8 cellular contexts compared by ENCODE assay signal in genomic region chr19:18612772-18613588, GRCh38. TPM values are rescaled to one million over a fixed set of nuclear protein-coding genes. Genes with fewer than 3 reads are reported as not detected.
A peak's percentile ranks its signal among the peaks of the same experiment; 100 is the strongest.
DNase-seq lines count a peak whose midpoint lies in the region; ATAC-seq and TF ChIP-seq lines count a peak whose summit lies in the region.

Gene TMEM59L (plus strand): TSS chr19:18612870. CDS start chr19:18612959, 89 bp downstream.

- H3K27ac ChIP-seq in SK-N-SH (ENCODE audit: low read depth in 2 of 2, low read length in 1 of 2) (peak within 1 kb of the TSS in 1 of 2 experiments; percentile 28; a peak in 1 of 4 replicates), upper lobe of left lung (no peak within 1 kb of the TSS)

- intact Hi-C loops in mucosa of descending colon (cut with DNase I, micrococcal nuclease): no loop called here

- DNase-seq in GM03348 (ENCODE audit: low spot score) (peak; percentile 53), SK-N-SH (peak; percentile 95), mucosa of descending colon (no peak), upper lobe of left lung (peak in 1 of 2 donors; percentile 89), RKO (ENCODE audit: low spot score) (no peak), HuH-7.5 (ENCODE audit: low spot score) (no peak)
- DNase-seq in central memory CD4-positive, alpha-beta T cell: peak; percentile 55

- H3K36me3 ChIP-seq in SK-N-SH (replicated peaks in 1 of 2; ENCODE audit: control insufficient read depth in 1 of 2, insufficient read depth in 2 of 2, low read length in 1 of 2) (no peaks in the 10 kb centered on the region), mucosa of descending colon (ENCODE audit: low read depth) (no peaks in the 10 kb centered on the region), upper lobe of left lung (no peaks in the 10 kb centered on the region)

- no peak for TF ChIP-seq POLR2A in upper lobe of left lung (IDR thresholded peaks at IDR 0.05)

- 29% methylated on average over 9 of the region's 70 CpGs for WGBS in SK-N-SH (ENCODE audit: low lambda C conversion rate)
- WGBS in upper lobe of left lung, 2 donors: 1 to 30% methylated on average over 4 to 16 of the region's 70 CpGs

- H3K79me2 ChIP-seq in SK-N-SH (ENCODE audit: insufficient read depth): no peaks in the 10 kb centered on the region

- H3K27me3 ChIP-seq in SK-N-SH (ENCODE audit: insufficient read depth) (peaks cover 44% of the 10 kb centered on the region), upper lobe of left lung (peaks cover 2 to 53% (median 35%) of the 10 kb centered on the region in 4 donors)

- H3F3A ChIP-seq in SK-N-SH (replicated peaks; ENCODE audit: insufficient read depth): peaks cover 18% of the 10 kb centered on the region

- peak within 1 kb of the TSS; percentile 99 for H3K4me2 ChIP-seq in SK-N-SH

- POLR2A ChIA-PET in SK-N-SH (lab: Yijun Ruan, JAX): interaction anchor here (1.0 to 1.9 kb wide), 2 partner anchors 11 to 23 kb away, joined by 3 to 9 read pairs; no protein-coding TSS in a partner anchor

- peak within 1 kb of the TSS; percentile 74 for H2AFZ ChIP-seq in SK-N-SH (ENCODE audit: low read depth)

- H3K4me1 ChIP-seq in SK-N-SH (ENCODE audit: control insufficient read depth in 1 of 2, insufficient read depth in 2 of 2, low read depth in 1 of 2, low read length in 1 of 2): peaks cover 15 to 19% of the 10 kb centered on the region in 2 experiments; a peak in 2 of 4 replicates
- H3K4me1 ChIP-seq in mucosa of descending colon (ENCODE audit: low read depth): peaks cover 22% of the 10 kb centered on the region
- H3K4me1 ChIP-seq in upper lobe of left lung: peaks cover 30 to 43% (median 36%) of the 10 kb centered on the region in 4 donors

- ATAC-seq in mucosa of descending colon (peak; percentile 17), upper lobe of left lung (ENCODE audit: low FRiP score in 2 of 2) (peak in 1 of 2 donors; percentile 41), GM18502 (IDR thresholded peaks at IDR 0.05; ENCODE audit: poor library complexity, unreplicated experiment) (no peak)

- peak within 1 kb of the TSS; percentile 45; the same call in 1 of the 2 replicates for H3K9ac ChIP-seq in SK-N-SH

- H3K4me3 ChIP-seq in SK-N-SH (ENCODE audit: low read depth in 2 of 2, low read length in 1 of 2) (peak within 1 kb of the TSS; percentile 73 to 78), mucosa of descending colon (no peak within 1 kb of the TSS), upper lobe of left lung (peak within 1 kb of the TSS; percentile 19 to 48 (median 36))

- TF ChIP-seq RAD21 in SK-N-SH (IDR thresholded peaks at IDR 0.05; ENCODE audit: low read length): no peak

- no peaks in the 10 kb centered on the region for H3K9me2 ChIP-seq in SK-N-SH

- no peak for TF ChIP-seq EP300 in SK-N-SH (IDR thresholded peaks at IDR 0.05; ENCODE audit: borderline replicate concordance in 1 of 2, low read depth in 1 of 2, low read length in 1 of 2)
- no peak for TF ChIP-seq EP300 in upper lobe of left lung (IDR thresholded peaks at IDR 0.05)

- H3K9me3 ChIP-seq in SK-N-SH (no peaks in the 10 kb centered on the region), mucosa of descending colon (no peaks in the 10 kb centered on the region), upper lobe of left lung (no peaks in the 10 kb centered on the region)

- no peaks in the 10 kb centered on the region for H4K20me1 ChIP-seq in SK-N-SH (ENCODE audit: insufficient read depth)

- TF ChIP-seq CTCF in SK-N-SH (IDR thresholded peaks at IDR 0.05): no peak
- no peak for TF ChIP-seq CTCF in mucosa of descending colon (IDR thresholded peaks at IDR 0.05)
- TF ChIP-seq CTCF in upper lobe of left lung (IDR thresholded peaks at IDR 0.05): no peak

- CTCF ChIA-PET in SK-N-SH (lab: Yijun Ruan, JAX): interaction anchor here (0.6 to 2.2 kb wide), 12 partner anchors 10 to 562 kb away, joined by 3 to 13 read pairs (median 4); partner anchors contain the start of gene REX1BD

TF ChIP-seq in SK-N-SH, 30 proteins besides CTCF, POLR2A, EP300 and RAD21:
- no peak for TF ChIP-seq TEAD4 (IDR thresholded peaks at IDR 0.05; ENCODE audit: borderline replicate concordance, insufficient read depth)
- no peak for TF ChIP-seq FOXM1 (IDR thresholded peaks at IDR 0.05; ENCODE audit: low read depth)
- TF ChIP-seq, protein P1, sequence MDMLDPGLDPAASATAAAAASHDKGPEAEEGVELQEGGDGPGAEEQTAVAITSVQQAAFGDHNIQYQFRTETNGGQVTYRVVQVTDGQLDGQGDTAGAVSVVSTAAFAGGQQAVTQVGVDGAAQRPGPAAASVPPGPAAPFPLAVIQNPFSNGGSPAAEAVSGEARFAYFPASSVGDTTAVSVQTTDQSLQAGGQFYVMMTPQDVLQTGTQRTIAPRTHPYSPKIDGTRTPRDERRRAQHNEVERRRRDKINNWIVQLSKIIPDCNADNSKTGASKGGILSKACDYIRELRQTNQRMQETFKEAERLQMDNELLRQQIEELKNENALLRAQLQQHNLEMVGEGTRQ (IDR thresholded peaks at IDR 0.05; ENCODE audit: borderline replicate concordance, low read depth, low read length): no peak
- no peak for TF ChIP-seq GABPA (IDR thresholded peaks at IDR 0.05; ENCODE audit: low read depth)
- no peak for TF ChIP-seq FOSL2 (IDR thresholded peaks at IDR 0.05; ENCODE audit: borderline replicate concordance, low read depth)
- no peak for TF ChIP-seq NFIC (IDR thresholded peaks at IDR 0.05; ENCODE audit: borderline replicate concordance)
- no peak for TF ChIP-seq SMC3 (IDR thresholded peaks at IDR 0.05; ENCODE audit: low read depth, low read length)
- no peak for TF ChIP-seq REST (IDR thresholded peaks at IDR 0.05; ENCODE audit: low read depth, low read length)
- TF ChIP-seq GATA2 (CRISPR knock-in tag; IDR thresholded peaks at IDR 0.05): no peak
- TF ChIP-seq NRF1 (IDR thresholded peaks at IDR 0.05; ENCODE audit: low read depth, low read length): no peak

RNA-seq across cellular contexts. Expression of gene TMEM59L, which starts in this region (rescaled TPM):
- 5.8 and 9.6 TPM in 2 replicates for polyA plus RNA-seq in SK-N-SH (2012; rRNA removed)
- 4.5 and 7.3 TPM in 2 replicates for polyA plus RNA-seq in SK-N-SH (2012; cell fraction: cytosol; rRNA removed)
- polyA plus RNA-seq in SK-N-SH (2012; cell fraction: nucleus; rRNA removed): 44.4 and 61.6 TPM in 2 replicates
- total RNA-seq in mucosa of descending colon: 10 to 100 TPM in 1 of 3 donors, 1 to 10 TPM in 1, under 1 TPM in 1; 0.93 to 10.5 (median 1.4) TPM
- 1 to 10 TPM in 2 of 6 donors, under 1 TPM in 2, not detected in 2; 0.30 to 2.8 (median 1.0) TPM for total RNA-seq in upper lobe of left lung

Comparison
In these comparisons a context has a peak if more than half of its experiments do, and no peak if none do; other contexts are left out.
1. DNase-seq: peak in GM03348 (single experiment), SK-N-SH (single experiment) and central memory CD4-positive, alpha-beta T cell (single experiment); none in mucosa of descending colon (0 of 3), RKO (single experiment) and HuH-7.5 (single experiment).